Comparison of ENCODE assay signal across 10 cellular contexts in the genomic region with DNA sequence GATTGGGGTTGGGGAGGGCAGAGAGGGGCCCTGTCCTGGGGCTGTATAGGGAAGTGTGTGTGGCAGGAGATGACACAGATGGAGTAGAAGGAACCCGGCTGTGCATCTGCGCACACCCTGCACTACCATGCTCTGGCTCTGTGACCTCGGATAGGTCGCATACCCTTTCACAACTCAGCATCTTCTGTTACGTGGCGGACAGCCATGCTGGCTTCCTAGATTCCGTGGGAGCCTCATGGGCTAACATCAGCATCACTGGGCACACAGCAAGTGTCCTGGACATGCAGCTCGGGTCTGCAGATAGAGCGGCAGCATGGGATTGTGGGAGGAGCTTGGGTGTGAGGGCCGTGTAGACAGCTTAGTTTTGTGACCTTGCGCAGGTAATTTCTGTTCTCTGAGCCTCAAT. TPM values are rescaled to one million over a fixed set of nuclear protein-coding genes. Genes with fewer than 3 reads are reported as not detected.
DNase-seq lines count a peak whose midpoint lies in the region; ATAC-seq and TF ChIP-seq lines count a peak whose summit lies in the region.
"Had no signal": no experiment of that assay in that cellular context is flagged by ENCODE, and none has a peak within 500 bp of the region (broad histone marks: within the 10 kb centered on the region; RNA-seq: fewer than 3 reads in every experiment).

No MANE protein-coding gene starts in this region.

- intact Hi-C loops in ascending aorta (cut with DNase I): no loop called here

- no peak for DNase-seq in activated T-cell treated with anti-CD3 and anti-CD28 coated beads, Interleukin-2, amount 50 U/mL, for 4 hours
- no peak for DNase-seq in activated T-cell treated with anti-CD3 and anti-CD28 coated beads for 4 hours
- no peak for DNase-seq in Peyer's patch
- DNase-seq in fibroblast of lung (ENCODE audit: low read depth in 2 of 2): no peak
- no peak for DNase-seq in stimulated activated naive CD8-positive, alpha-beta T cell treated with anti-CD3 and anti-CD28 coated beads, Interleukin-15, amount 100 ng/mL, for 72 hours
- DNase-seq in NCI-H748 treated with DMSO at 0.1 percent for 48 hours (lab: John Stamatoyannopoulos, UW): no peak
- DNase-seq in ascending aorta (ENCODE audit: low spot score in 2 of 2): no peak
- DNase-seq: NCI-H524 treated with DMSO at 0.1 percent for 48 hours had no signal

- peaks cover 59% of the 10 kb centered on the region for H3K4me1 Mint-ChIP-seq in activated T-cell treated with anti-CD3 and anti-CD28 coated beads, Interleukin-2, amount 50 U/mL, for 4 hours (ENCODE audit: low read depth)
- H3K4me1 Mint-ChIP-seq in stimulated activated naive CD8-positive, alpha-beta T cell treated with anti-CD3 and anti-CD28 coated beads, Interleukin-15, amount 100 ng/mL, for 72 hours: peaks cover 77% of the 10 kb centered on the region

- H3K9me3 ChIP-seq in Peyer's patch: no peaks in the 10 kb centered on the region
- no peaks in the 10 kb centered on the region for H3K9me3 ChIP-seq in fibroblast of lung (ENCODE audit: control insufficient read depth, insufficient read depth, low read depth, low read length)
- no peaks in the 10 kb centered on the region for H3K9me3 ChIP-seq in ascending aorta

- no peak for ATAC-seq in activated T-cell treated with anti-CD3 and anti-CD28 coated beads, Interleukin-2, amount 50 U/mL, for 4 hours
- no peak for ATAC-seq in stimulated activated naive CD8-positive, alpha-beta T cell treated with anti-CD3 and anti-CD28 coated beads, Interleukin-15, amount 100 ng/mL, for 72 hours
- ATAC-seq in HG03460 (IDR thresholded peaks at IDR 0.05; ENCODE audit: unreplicated experiment): no peak

- peak overlapping the region; percentile 99 for H3K4me2 ChIP-seq in fibroblast of lung (ENCODE audit: extremely low read depth, insufficient read depth, low read length)

- H3K27ac ChIP-seq in Peyer's patch (peak overlapping the region in 3 of 4 donors; percentile 21 to 97 (median 95)), fibroblast of lung (ENCODE audit: insufficient read depth, low read length) (peak overlapping the region; percentile 88), ascending aorta (peak overlapping the region in 1 of 2 donors; percentile 89)

- H3K27me3 Mint-ChIP-seq in activated T-cell treated with anti-CD3 and anti-CD28 coated beads, Interleukin-2, amount 50 U/mL, for 4 hours (ENCODE audit: low read depth): no peaks in the 10 kb centered on the region
- H3K27me3 Mint-ChIP-seq in stimulated activated naive CD8-positive, alpha-beta T cell treated with anti-CD3 and anti-CD28 coated beads, Interleukin-15, amount 100 ng/mL, for 72 hours: no peaks in the 10 kb centered on the region

- H3K79me2 ChIP-seq in fibroblast of lung (ENCODE audit: control insufficient read depth, insufficient read depth, low read length): peaks cover 73% of the 10 kb centered on the region

- H3K9me3 Mint-ChIP-seq in activated T-cell treated with anti-CD3 and anti-CD28 coated beads, Interleukin-2, amount 50 U/mL, for 4 hours: no peaks in the 10 kb centered on the region
- no peaks in the 10 kb centered on the region for H3K9me3 Mint-ChIP-seq in stimulated activated naive CD8-positive, alpha-beta T cell treated with anti-CD3 and anti-CD28 coated beads, Interleukin-15, amount 100 ng/mL, for 72 hours

- no peak overlapping the region for H3K9ac ChIP-seq in fibroblast of lung (ENCODE audit: insufficient read depth, low read length)

- peaks cover 37% of the 10 kb centered on the region for H3K36me3 Mint-ChIP-seq in activated T-cell treated with anti-CD3 and anti-CD28 coated beads, Interleukin-2, amount 50 U/mL, for 4 hours (ENCODE audit: insufficient read depth)

- H3K27me3 ChIP-seq in Peyer's patch (no peaks in the 10 kb centered on the region), fibroblast of lung (ENCODE audit: control insufficient read depth, insufficient read depth, low read length) (no peaks in the 10 kb centered on the region), ascending aorta (no peaks in the 10 kb centered on the region)

- no peak overlapping the region for H2AFZ ChIP-seq in fibroblast of lung (ENCODE audit: low read length)

- no peak for TF ChIP-seq POLR2A in Peyer's patch (IDR thresholded peaks at IDR 0.05)

- H3K4me3 Mint-ChIP-seq in activated T-cell treated with anti-CD3 and anti-CD28 coated beads, Interleukin-2, amount 50 U/mL, for 4 hours: peak overlapping the region; percentile 97
- peak overlapping the region; percentile 92 to 99 for H3K4me3 Mint-ChIP-seq in stimulated activated naive CD8-positive, alpha-beta T cell treated with anti-CD3 and anti-CD28 coated beads, Interleukin-15, amount 100 ng/mL, for 72 hours

- peak overlapping the region; percentile 98 to 99 for H3K27ac Mint-ChIP-seq in stimulated activated naive CD8-positive, alpha-beta T cell treated with anti-CD3 and anti-CD28 coated beads, Interleukin-15, amount 100 ng/mL, for 72 hours

- peaks cover 0 to 50% (median 23%) of the 10 kb centered on the region in 4 donors for H3K4me1 ChIP-seq in Peyer's patch
- H3K4me1 ChIP-seq in fibroblast of lung (ENCODE audit: control insufficient read depth, extremely low read depth, insufficient read depth, low read length): peaks cover 16% of the 10 kb centered on the region
- H3K4me1 ChIP-seq in ascending aorta: peaks cover 8 to 31% of the 10 kb centered on the region in 2 donors

- H3K4me3 ChIP-seq in Peyer's patch: peak overlapping the region in 3 of 4 donors; percentile 2 to 99 (median 97)
- H3K4me3 ChIP-seq in fibroblast of lung (replicated peaks in 1 of 4; ENCODE audit: control extremely low read depth in 1 of 4, insufficient read depth in 1 of 4, low read depth in 3 of 4, low read length in 4 of 4): peak overlapping the region; percentile 77 to 90 (median 87)
- H3K4me3 ChIP-seq in ascending aorta: no peak overlapping the region

- no peak for TF ChIP-seq CTCF in Peyer's patch (IDR thresholded peaks at IDR 0.05)
- TF ChIP-seq CTCF in fibroblast of lung (conservative IDR thresholded peaks at IDR 0.05 in 1 of 2, IDR thresholded peaks at IDR 0.05 in 1 of 2; ENCODE audit: low read depth in 1 of 2, low read length in 2 of 2): no peak
- TF ChIP-seq CTCF in ascending aorta (IDR thresholded peaks at IDR 0.05): no peak

- H3K36me3 ChIP-seq in Peyer's patch (peaks cover 0 to 33% (median 0%) of the 10 kb centered on the region in 3 donors), fibroblast of lung (ENCODE audit: control insufficient read depth, insufficient read depth, low read length) (peaks cover 22% of the 10 kb centered on the region), ascending aorta (peaks cover 23 to 28% of the 10 kb centered on the region in 2 donors)

- no peaks in the 10 kb centered on the region for H4K20me1 ChIP-seq in fibroblast of lung (ENCODE audit: control insufficient read depth, extremely low read depth, insufficient read depth, low read length)

RNA-seq across cellular contexts. Expression of a gene that starts 9.2 kb away (rescaled TPM):
- total RNA-seq in activated T-cell treated with anti-CD3 and anti-CD28 coated beads, Interleukin-2, amount 50 U/mL, for 4 hours: 100 to 1,000 TPM; 131 to 146 (median 146) TPM
- total RNA-seq in Peyer's patch: 10 to 100 TPM; 15.7 to 23.5 (median 18.0) TPM
- 11.0 and 13.2 TPM in 2 replicates for total RNA-seq in fibroblast of lung
- polyA plus RNA-seq in fibroblast of lung: 48.9 and 62.2 TPM in 2 replicates
- 41.5 and 52.6 TPM in 2 replicates for polyA plus RNA-seq in fibroblast of lung (2012)
- polyA minus RNA-seq in fibroblast of lung (ENCODE audit: low replicate concordance): 3.3 and 6.5 TPM in 2 replicates
- 12.0 TPM for total RNA-seq in ascending aorta

RNA-seq across cellular contexts. Expression of a gene that starts 9.4 kb away (rescaled TPM):
- 1,000 to 10,000 TPM; 2,385 to 2,622 (median 2,487) TPM for total RNA-seq in activated T-cell treated with anti-CD3 and anti-CD28 coated beads, Interleukin-2, amount 50 U/mL, for 4 hours
- 1,000 to 10,000 TPM in 1 of 4 donors, 100 to 1,000 TPM in 3; 462 to 1,338 (median 588) TPM for total RNA-seq in Peyer's patch
- total RNA-seq in fibroblast of lung: 1,957 and 2,451 TPM in 2 replicates
- 1,593 and 1,989 TPM in 2 replicates for polyA plus RNA-seq in fibroblast of lung
- 2,564 and 3,355 TPM in 2 replicates for polyA plus RNA-seq in fibroblast of lung (2012)
- 391 and 438 TPM in 2 replicates for polyA minus RNA-seq in fibroblast of lung (ENCODE audit: low replicate concordance)
- 2,123 TPM for total RNA-seq in ascending aorta

RNA-seq across cellular contexts. Expression of a gene that starts 17.9 kb away (rescaled TPM):
- not detected for total RNA-seq in activated T-cell treated with anti-CD3 and anti-CD28 coated beads, Interleukin-2, amount 50 U/mL, for 4 hours
- not detected for total RNA-seq in Peyer's patch
- not detected in 2 replicates for total RNA-seq in fibroblast of lung
- not detected in 2 replicates for polyA plus RNA-seq in fibroblast of lung
- polyA plus RNA-seq in fibroblast of lung (2012): not detected in 2 replicates
- polyA minus RNA-seq in fibroblast of lung (ENCODE audit: low replicate concordance): not detected in 2 replicates
- total RNA-seq in ascending aorta: not detected
- total RNA-seq: lower leg skin had no signal

Comparison
In these comparisons a context has a peak if more than half of its experiments do, and no peak if none do; other contexts are left out.
1. H3K4me3 ChIP-seq: peak in Peyer's patch (3 of 4) and fibroblast of lung (4 of 4); none in ascending aorta (0 of 2).